In the genomic region with DNA sequence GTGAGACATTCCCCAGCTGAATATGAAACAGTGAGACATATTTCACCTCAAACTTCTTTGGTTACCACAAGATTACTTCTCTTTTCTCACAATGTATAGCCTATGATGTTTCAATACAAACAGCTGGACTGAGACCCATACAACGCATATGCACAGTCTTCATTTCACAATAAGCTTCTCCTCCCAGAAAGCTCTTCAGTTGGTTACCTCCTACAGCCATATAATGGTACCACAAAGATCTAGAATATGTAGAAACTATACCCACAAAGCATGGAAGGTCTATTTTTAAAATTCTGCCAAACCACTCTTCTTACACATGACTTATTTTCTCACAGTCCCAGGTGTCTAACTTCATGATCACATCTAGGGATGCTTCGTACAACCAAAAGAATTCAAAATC, we compare ENCODE assay signal across 8 cellular contexts.
A peak's percentile ranks its signal among the peaks of the same experiment; 100 is the strongest.
DNase-seq lines count a peak whose midpoint lies in the region; ATAC-seq and TF ChIP-seq lines count a peak whose summit lies in the region.
"Had no signal": no experiment of that assay in that cellular context is flagged by ENCODE, and none has a peak within 500 bp of the region (broad histone marks: within the 10 kb centered on the region; RNA-seq: fewer than 3 reads in every experiment).

No MANE protein-coding gene starts in this region.

- ATAC-seq in GM18870 (IDR thresholded peaks at IDR 0.05; ENCODE audit: unreplicated experiment) (peak; percentile 82), HG02610 (IDR thresholded peaks at IDR 0.05; ENCODE audit: unreplicated experiment) (peak; percentile 73), natural killer cell (peak; percentile 18 to 51 (median 33)), foreskin keratinocyte (no peak)

- no peaks in the 10 kb centered on the region for H3K36me3 Mint-ChIP-seq in natural killer cell

- H3K9me3 Mint-ChIP-seq in natural killer cell: peaks cover 0 to 2% of the 10 kb centered on the region in 2 donors

- H3K4me1 ChIP-seq in foreskin keratinocyte: peaks cover 13% of the 10 kb centered on the region

- TF ChIP-seq CTCF in natural killer cell (IDR thresholded peaks at IDR 0.05) (no peak), foreskin keratinocyte (conservative IDR thresholded peaks at IDR 0.05) (no peak)

- no peaks in the 10 kb centered on the region for H3K27me3 ChIP-seq in foreskin keratinocyte

- H3K27ac Mint-ChIP-seq in natural killer cell: peak overlapping the region; percentile 86 to 93

- no peak overlapping the region for H3K27ac ChIP-seq in foreskin keratinocyte

- H3K4me1 Mint-ChIP-seq in natural killer cell: peaks cover 97 to 99% of the 10 kb centered on the region in 2 donors

- H3K4me3 Mint-ChIP-seq in natural killer cell: peak overlapping the region; percentile 83

- DNase-seq in Kasumi-1 (lab: John Stamatoyannopoulos, UW) (peak; percentile 72 to 82), natural killer cell (no peak), ecto neural progenitor cell (ENCODE audit: low spot score) (no peak), foreskin keratinocyte (no peak)
- DNase-seq in effector CD4-positive, alpha-beta T cell: no peak
- DNase-seq: mammary epithelial cell had no signal

- no peaks in the 10 kb centered on the region for H3K27me3 Mint-ChIP-seq in natural killer cell (ENCODE audit: low read depth in 2 of 2)

- intact Hi-C loops in natural killer cell (cut with micrococcal nuclease): no loop called here

Comparison
In these comparisons a context has a peak if more than half of its experiments do, and no peak if none do; other contexts are left out.
1. DNase-seq: peak in Kasumi-1 (2 of 2); none in natural killer cell (single experiment), ecto neural progenitor cell (single experiment), foreskin keratinocyte (0 of 2) and effector CD4-positive, alpha-beta T cell (single experiment).